27 cellular contexts compared by ENCODE assay signal in genomic region chrX:94560930-94561329, GRCh38.
"Had no signal": no experiment of that assay in that cellular context is flagged by ENCODE, and none has a peak within 500 bp of the region (broad histone marks: within the 10 kb centered on the region; RNA-seq: fewer than 3 reads in every experiment).

No MANE protein-coding gene starts in this region.

- H3K36me3 ChIP-seq: brain microvascular endothelial cell had no signal

- H3K27ac ChIP-seq: brain microvascular endothelial cell, SK-N-MC had no signal

- H3K4me3 ChIP-seq: K562, SK-N-MC had no signal

- H3K27ac Mint-ChIP-seq: activated CD4-positive, alpha-beta memory T cell treated with anti-CD3 and anti-CD28 coated beads for 36 hours; activated CD4-positive, alpha-beta T cell treated with anti-CD3 and anti-CD28 coated beads, Interleukin-2, amount 10 ng/mL, durations not matched to agents 7 days and 5 days; activated naive CD8-positive, alpha-beta T cell; T-cell had no signal

- H3K9me3 Mint-ChIP-seq: activated CD4-positive, alpha-beta memory T cell treated with anti-CD3 and anti-CD28 coated beads for 36 hours; activated CD4-positive, alpha-beta T cell treated with anti-CD3 and anti-CD28 coated beads, Interleukin-2, amount 10 ng/mL, durations not matched to agents 7 days and 5 days had no signal

- H3K4me1 Mint-ChIP-seq: activated CD4-positive, alpha-beta T cell treated with anti-CD3 and anti-CD28 coated beads, Interleukin-2, amount 10 ng/mL, durations not matched to agents 7 days and 5 days; T-cell had no signal

- H3K4me3 Mint-ChIP-seq: activated CD4-positive, alpha-beta memory T cell treated with anti-CD3 and anti-CD28 coated beads for 36 hours; activated CD4-positive, alpha-beta T cell treated with anti-CD3 and anti-CD28 coated beads, Interleukin-2, amount 10 ng/mL, durations not matched to agents 7 days and 5 days; activated naive CD8-positive, alpha-beta T cell; activated T-cell treated with anti-CD3 and anti-CD28 coated beads, Interleukin-2, amount 50 U/mL, for 4 hours; T-cell had no signal

- DNase-seq: activated CD4-positive, alpha-beta memory T cell treated with anti-CD3 and anti-CD28 coated beads for 36 hours; activated CD4-positive, alpha-beta T cell treated with anti-CD3 and anti-CD28 coated beads, Interleukin-2, amount 10 ng/mL, durations not matched to agents 7 days and 5 days; activated CD4-positive, CD25-positive, alpha-beta regulatory T cell; activated CD8-positive, alpha-beta memory T cell treated with anti-CD3 and anti-CD28 coated beads for 24 hours; activated effector memory CD4-positive, alpha-beta T cell treated with anti-CD3 and anti-CD28 coated beads, Interleukin-2, amount 50 U/mL, for 16 hours; activated naive CD4-positive, alpha-beta T cell treated with Interleukin-2 at 50 U/mL for 16 hours; activated T-cell treated with anti-CD3 and anti-CD28 coated beads, Interleukin-2, amount 50 U/mL, for 4 hours; amygdala; brain microvascular endothelial cell; caudate nucleus; Karpas-422; NCI-H1105 treated with DMSO at 0.1 percent for 48 hours; NCI-H146; NCI-H187 treated with DMSO at 0.1 percent for 48 hours; NCI-H226; NCI-H526; NCI-H82; OCI-M1; RPMI8226; T-cell; T-helper 2 cell; T1000 had no signal

- H3K27me3 Mint-ChIP-seq: activated CD4-positive, alpha-beta memory T cell treated with anti-CD3 and anti-CD28 coated beads for 36 hours; activated CD4-positive, alpha-beta T cell treated with anti-CD3 and anti-CD28 coated beads, Interleukin-2, amount 10 ng/mL, durations not matched to agents 7 days and 5 days; activated naive CD8-positive, alpha-beta T cell; T-cell had no signal

- ATAC-seq: activated T-cell treated with anti-CD3 and anti-CD28 coated beads, Interleukin-2, amount 50 U/mL, for 4 hours; K562; Panc1; Right ventricle myocardium inferior; T-cell had no signal

- H3K27me3 ChIP-seq: brain microvascular endothelial cell had no signal
